In the genomic region with DNA sequence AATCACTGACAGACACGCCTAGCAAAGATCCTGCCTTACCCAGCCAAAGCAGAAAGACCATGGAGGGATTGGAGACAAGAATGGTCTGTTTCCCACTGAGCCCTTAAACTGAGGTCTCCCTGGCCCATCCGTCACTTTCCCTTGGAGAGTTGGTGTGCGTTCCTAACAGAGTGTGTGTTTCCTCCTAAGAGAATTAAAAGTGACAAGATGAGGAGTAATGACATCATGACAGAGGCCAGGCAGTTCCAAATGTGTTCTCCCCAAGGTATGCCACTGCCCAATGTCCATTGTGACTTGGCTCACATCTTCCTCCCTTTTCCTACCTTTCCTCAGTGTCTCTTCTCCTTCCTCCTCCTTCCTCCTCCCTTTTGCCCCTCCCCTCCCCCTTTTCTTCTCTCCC, we compare ENCODE assay signal across 1 cellular context.
TF ChIP-seq lines count a peak whose summit lies in the region.

No MANE protein-coding gene starts in this region.

TF ChIP-seq in HepG2, 621 proteins besides CTCF, POLR2A, EP300 and RAD21 (continued from another document):
- TF ChIP-seq, protein P1, sequence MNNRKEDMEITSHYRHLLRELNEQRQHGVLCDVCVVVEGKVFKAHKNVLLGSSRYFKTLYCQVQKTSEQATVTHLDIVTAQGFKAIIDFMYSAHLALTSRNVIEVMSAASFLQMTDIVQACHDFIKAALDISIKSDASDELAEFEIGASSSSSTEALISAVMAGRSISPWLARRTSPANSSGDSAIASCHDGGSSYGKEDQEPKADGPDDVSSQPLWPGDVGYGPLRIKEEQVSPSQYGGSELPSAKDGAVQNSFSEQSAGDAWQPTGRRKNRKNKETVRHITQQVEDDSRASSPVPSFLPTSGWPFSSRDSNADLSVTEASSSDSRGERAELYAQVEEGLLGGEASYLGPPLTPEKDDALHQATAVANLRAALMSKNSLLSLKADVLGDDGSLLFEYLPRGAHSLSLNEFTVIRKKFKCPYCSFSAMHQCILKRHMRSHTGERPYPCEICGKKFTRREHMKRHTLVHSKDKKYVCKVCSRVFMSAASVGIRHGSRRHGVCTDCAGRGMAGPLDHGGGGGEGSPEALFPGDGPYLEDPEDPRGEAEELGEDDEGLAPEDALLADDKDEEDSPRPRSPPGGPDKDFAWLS (CRISPR knock-in tag; IDR thresholded peaks at IDR 0.05; ENCODE audit: borderline replicate concordance) = no peak
- TF ChIP-seq CREB1 (IDR thresholded peaks at IDR 0.05) (peak; percentile 27; the same call in 1 of the 2 replicates), CREB1 (CRISPR knock-in tag; IDR thresholded peaks at IDR 0.05) (no peak), HDAC1 (CRISPR knock-in tag; IDR thresholded peaks at IDR 0.05) (no peak), EED (CRISPR knock-in tag; IDR thresholded peaks at IDR 0.05) (no peak), PITX1 (CRISPR knock-in tag; IDR thresholded peaks at IDR 0.05) (no peak), PRMT3 (CRISPR knock-in tag; IDR thresholded peaks at IDR 0.05; ENCODE audit: borderline replicate concordance, low read depth) (no peak), ETV6 (CRISPR knock-in tag; conservative IDR thresholded peaks at IDR 0.05) (no peak), TOPORS (CRISPR knock-in tag; IDR thresholded peaks at IDR 0.05) (no peak), ATF7 (IDR thresholded peaks at IDR 0.05) (peak; percentile 33; the same call in 1 of the 2 replicates), ATF7 (CRISPR knock-in tag; IDR thresholded peaks at IDR 0.05) (no peak), ZSCAN29 (CRISPR knock-in tag; conservative IDR thresholded peaks at IDR 0.05) (no peak), RXRA (CRISPR knock-in tag; IDR thresholded peaks at IDR 0.05) (no peak)
- TF ChIP-seq, protein P2, sequence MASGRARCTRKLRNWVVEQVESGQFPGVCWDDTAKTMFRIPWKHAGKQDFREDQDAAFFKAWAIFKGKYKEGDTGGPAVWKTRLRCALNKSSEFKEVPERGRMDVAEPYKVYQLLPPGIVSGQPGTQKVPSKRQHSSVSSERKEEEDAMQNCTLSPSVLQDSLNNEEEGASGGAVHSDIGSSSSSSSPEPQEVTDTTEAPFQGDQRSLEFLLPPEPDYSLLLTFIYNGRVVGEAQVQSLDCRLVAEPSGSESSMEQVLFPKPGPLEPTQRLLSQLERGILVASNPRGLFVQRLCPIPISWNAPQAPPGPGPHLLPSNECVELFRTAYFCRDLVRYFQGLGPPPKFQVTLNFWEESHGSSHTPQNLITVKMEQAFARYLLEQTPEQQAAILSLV (CRISPR knock-in tag; IDR thresholded peaks at IDR 0.05; ENCODE audit: borderline replicate concordance) = no peak
- TF ChIP-seq, protein P3, sequence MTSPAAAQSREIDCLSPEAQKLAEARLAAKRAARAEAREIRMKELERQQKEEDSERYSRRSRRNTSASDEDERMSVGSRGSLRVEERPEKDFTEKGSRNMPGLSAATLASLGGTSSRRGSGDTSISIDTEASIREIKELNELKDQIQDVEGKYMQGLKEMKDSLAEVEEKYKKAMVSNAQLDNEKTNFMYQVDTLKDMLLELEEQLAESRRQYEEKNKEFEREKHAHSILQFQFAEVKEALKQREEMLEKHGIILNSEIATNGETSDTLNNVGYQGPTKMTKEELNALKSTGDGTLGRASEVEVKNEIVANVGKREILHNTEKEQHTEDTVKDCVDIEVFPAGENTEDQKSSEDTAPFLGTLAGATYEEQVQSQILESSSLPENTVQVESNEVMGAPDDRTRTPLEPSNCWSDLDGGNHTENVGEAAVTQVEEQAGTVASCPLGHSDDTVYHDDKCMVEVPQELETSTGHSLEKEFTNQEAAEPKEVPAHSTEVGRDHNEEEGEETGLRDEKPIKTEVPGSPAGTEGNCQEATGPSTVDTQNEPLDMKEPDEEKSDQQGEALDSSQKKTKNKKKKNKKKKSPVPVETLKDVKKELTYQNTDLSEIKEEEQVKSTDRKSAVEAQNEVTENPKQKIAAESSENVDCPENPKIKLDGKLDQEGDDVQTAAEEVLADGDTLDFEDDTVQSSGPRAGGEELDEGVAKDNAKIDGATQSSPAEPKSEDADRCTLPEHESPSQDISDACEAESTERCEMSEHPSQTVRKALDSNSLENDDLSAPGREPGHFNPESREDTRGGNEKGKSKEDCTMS (CRISPR knock-in tag; conservative IDR thresholded peaks at IDR 0.05) = no peak
- TF ChIP-seq, protein P4, sequence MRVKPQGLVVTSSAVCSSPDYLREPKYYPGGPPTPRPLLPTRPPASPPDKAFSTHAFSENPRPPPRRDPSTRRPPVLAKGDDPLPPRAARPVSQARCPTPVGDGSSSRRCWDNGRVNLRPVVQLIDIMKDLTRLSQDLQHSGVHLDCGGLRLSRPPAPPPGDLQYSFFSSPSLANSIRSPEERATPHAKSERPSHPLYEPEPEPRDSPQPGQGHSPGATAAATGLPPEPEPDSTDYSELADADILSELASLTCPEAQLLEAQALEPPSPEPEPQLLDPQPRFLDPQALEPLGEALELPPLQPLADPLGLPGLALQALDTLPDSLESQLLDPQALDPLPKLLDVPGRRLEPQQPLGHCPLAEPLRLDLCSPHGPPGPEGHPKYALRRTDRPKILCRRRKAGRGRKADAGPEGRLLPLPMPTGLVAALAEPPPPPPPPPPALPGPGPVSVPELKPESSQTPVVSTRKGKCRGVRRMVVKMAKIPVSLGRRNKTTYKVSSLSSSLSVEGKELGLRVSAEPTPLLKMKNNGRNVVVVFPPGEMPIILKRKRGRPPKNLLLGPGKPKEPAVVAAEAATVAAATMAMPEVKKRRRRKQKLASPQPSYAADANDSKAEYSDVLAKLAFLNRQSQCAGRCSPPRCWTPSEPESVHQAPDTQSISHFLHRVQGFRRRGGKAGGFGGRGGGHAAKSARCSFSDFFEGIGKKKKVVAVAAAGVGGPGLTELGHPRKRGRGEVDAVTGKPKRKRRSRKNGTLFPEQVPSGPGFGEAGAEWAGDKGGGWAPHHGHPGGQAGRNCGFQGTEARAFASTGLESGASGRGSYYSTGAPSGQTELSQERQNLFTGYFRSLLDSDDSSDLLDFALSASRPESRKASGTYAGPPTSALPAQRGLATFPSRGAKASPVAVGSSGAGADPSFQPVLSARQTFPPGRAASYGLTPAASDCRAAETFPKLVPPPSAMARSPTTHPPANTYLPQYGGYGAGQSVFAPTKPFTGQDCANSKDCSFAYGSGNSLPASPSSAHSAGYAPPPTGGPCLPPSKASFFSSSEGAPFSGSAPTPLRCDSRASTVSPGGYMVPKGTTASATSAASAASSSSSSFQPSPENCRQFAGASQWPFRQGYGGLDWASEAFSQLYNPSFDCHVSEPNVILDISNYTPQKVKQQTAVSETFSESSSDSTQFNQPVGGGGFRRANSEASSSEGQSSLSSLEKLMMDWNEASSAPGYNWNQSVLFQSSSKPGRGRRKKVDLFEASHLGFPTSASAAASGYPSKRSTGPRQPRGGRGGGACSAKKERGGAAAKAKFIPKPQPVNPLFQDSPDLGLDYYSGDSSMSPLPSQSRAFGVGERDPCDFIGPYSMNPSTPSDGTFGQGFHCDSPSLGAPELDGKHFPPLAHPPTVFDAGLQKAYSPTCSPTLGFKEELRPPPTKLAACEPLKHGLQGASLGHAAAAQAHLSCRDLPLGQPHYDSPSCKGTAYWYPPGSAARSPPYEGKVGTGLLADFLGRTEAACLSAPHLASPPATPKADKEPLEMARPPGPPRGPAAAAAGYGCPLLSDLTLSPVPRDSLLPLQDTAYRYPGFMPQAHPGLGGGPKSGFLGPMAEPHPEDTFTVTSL (CRISPR knock-in tag; IDR thresholded peaks at IDR 0.05; ENCODE audit: borderline replicate concordance) = no peak
- TF ChIP-seq, protein P5, sequence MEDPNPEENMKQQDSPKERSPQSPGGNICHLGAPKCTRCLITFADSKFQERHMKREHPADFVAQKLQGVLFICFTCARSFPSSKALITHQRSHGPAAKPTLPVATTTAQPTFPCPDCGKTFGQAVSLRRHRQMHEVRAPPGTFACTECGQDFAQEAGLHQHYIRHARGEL (CRISPR knock-in tag; IDR thresholded peaks at IDR 0.05) = no peak
